ENCODE assay signal across 1 cellular context in genomic region chr11:65487467-65488272, GRCh38.
TF ChIP-seq lines count a peak whose summit lies in the region.

No MANE protein-coding gene starts in this region.

TF ChIP-seq in HepG2, 621 proteins besides CTCF, POLR2A, EP300 and RAD21 (continued from another document and continues in another):
- peak in 1 of 2 experiments; percentile 16; a peak in 1 of 4 replicates for TF ChIP-seq REST (IDR thresholded peaks at IDR 0.05; ENCODE audit: borderline replicate concordance in 1 of 2, low read depth in 1 of 2, low read length in 2 of 2)
- TF ChIP-seq KDM5B (CRISPR knock-in tag; IDR thresholded peaks at IDR 0.05; ENCODE audit: borderline replicate concordance), result peak; percentile 69; the same call in 1 of the 2 replicates
- peak; percentile 31; the same call in 1 of the 2 replicates for TF ChIP-seq ZNF792 (CRISPR knock-in tag; IDR thresholded peaks at IDR 0.05)
- TF ChIP-seq MNT (IDR thresholded peaks at IDR 0.05), result peak; percentile 72; the same call in 1 of the 2 replicates
- TF ChIP-seq GLI4 (CRISPR knock-in tag; IDR thresholded peaks at IDR 0.05; ENCODE audit: borderline replicate concordance), result peak; percentile 70; the same call in 1 of the 2 replicates
- TF ChIP-seq FOXK1 (CRISPR knock-in tag; IDR thresholded peaks at IDR 0.05; ENCODE audit: borderline replicate concordance, low read depth), result peak; percentile 76
- TF ChIP-seq ZNF407 (CRISPR knock-in tag; IDR thresholded peaks at IDR 0.05; ENCODE audit: not compliant biosample characterization), result peak; percentile 53
- peak; percentile 88; the same call in 1 of the 2 replicates for TF ChIP-seq RFXANK (CRISPR knock-in tag; IDR thresholded peaks at IDR 0.05)
- peak; percentile 57; the same call in 1 of the 2 replicates for TF ChIP-seq SPEN (CRISPR knock-in tag; IDR thresholded peaks at IDR 0.05; ENCODE audit: low read depth)
- TF ChIP-seq ZBTB10 (CRISPR knock-in tag; IDR thresholded peaks at IDR 0.05; ENCODE audit: borderline replicate concordance), result no peak
- peak; percentile 92 for TF ChIP-seq NFYC (CRISPR knock-in tag; IDR thresholded peaks at IDR 0.05)
- peak; percentile 64; the same call in 1 of the 2 replicates for TF ChIP-seq ZFY (CRISPR knock-in tag; IDR thresholded peaks at IDR 0.05)
- TF ChIP-seq ISL2 (CRISPR knock-in tag; IDR thresholded peaks at IDR 0.05), result peak; percentile 28; the same call in 1 of the 2 replicates
- TF ChIP-seq ZNF567 (CRISPR knock-in tag; IDR thresholded peaks at IDR 0.05; ENCODE audit: borderline replicate concordance), result no peak
- TF ChIP-seq SSRP1 (CRISPR knock-in tag; IDR thresholded peaks at IDR 0.05), result peak; percentile 79; the same call in 1 of the 2 replicates
- peak; percentile 79 for TF ChIP-seq GATAD2A (CRISPR knock-in tag; IDR thresholded peaks at IDR 0.05)
- TF ChIP-seq RFXAP (CRISPR knock-in tag; IDR thresholded peaks at IDR 0.05; ENCODE audit: borderline replicate concordance), result peak; percentile 100
- TF ChIP-seq CREB1 (IDR thresholded peaks at IDR 0.05), result peak; percentile 68; the same call in 1 of the 2 replicates
- TF ChIP-seq CREB1 (CRISPR knock-in tag; IDR thresholded peaks at IDR 0.05), result 0 out of 2 replicates have a peak, but pooled peaks have one; percentile 53
- peak; percentile 93 for TF ChIP-seq NFYB (CRISPR knock-in tag; IDR thresholded peaks at IDR 0.05)
- peak; percentile 26; the same call in 1 of the 2 replicates for TF ChIP-seq ERF (CRISPR knock-in tag; IDR thresholded peaks at IDR 0.05)
- peak; percentile 24; the same call in 1 of the 2 replicates for TF ChIP-seq YEATS2 (CRISPR knock-in tag; IDR thresholded peaks at IDR 0.05; ENCODE audit: borderline replicate concordance)
- peak; percentile 98 for TF ChIP-seq USF2 (IDR thresholded peaks at IDR 0.05; ENCODE audit: low read depth, low read length)
- peak; percentile 98; the same call in 1 of the 2 replicates for TF ChIP-seq USF2 (CRISPR knock-in tag; IDR thresholded peaks at IDR 0.05; ENCODE audit: borderline replicate concordance)
- peak; percentile 57; the same call in 1 of the 2 replicates for TF ChIP-seq TAF1 (CRISPR knock-in tag; IDR thresholded peaks at IDR 0.05)
- TF ChIP-seq ZFX (CRISPR knock-in tag; IDR thresholded peaks at IDR 0.05; ENCODE audit: low read depth), result peak; percentile 68; the same call in 1 of the 2 replicates
- TF ChIP-seq NRL (CRISPR knock-in tag; IDR thresholded peaks at IDR 0.05; ENCODE audit: borderline replicate concordance), result peak; percentile 46; the same call in 1 of the 2 replicates
- no peak for TF ChIP-seq LCORL (IDR thresholded peaks at IDR 0.05)
- TF ChIP-seq LCORL (CRISPR knock-in tag; IDR thresholded peaks at IDR 0.05), result peak; percentile 88
- TF ChIP-seq DMAP1 (CRISPR knock-in tag; IDR thresholded peaks at IDR 0.05), result peak; percentile 73; the same call in 1 of the 2 replicates
- peak; percentile 74; the same call in 1 of the 2 replicates for TF ChIP-seq ZNF670 (CRISPR knock-in tag; IDR thresholded peaks at IDR 0.05; ENCODE audit: borderline replicate concordance)
- peak; percentile 81 for TF ChIP-seq HDAC2 (CRISPR knock-in tag; IDR thresholded peaks at IDR 0.05)
- peak; percentile 45; the same call in 1 of the 2 replicates for TF ChIP-seq NCOR1 (IDR thresholded peaks at IDR 0.05; ENCODE audit: borderline replicate concordance, low read length)
- TF ChIP-seq ZNF124 (CRISPR knock-in tag; IDR thresholded peaks at IDR 0.05), result 0 out of 2 replicates have a peak, but pooled peaks have one; percentile 20
- TF ChIP-seq GATAD1 (CRISPR knock-in tag; IDR thresholded peaks at IDR 0.05), result peak; percentile 31; the same call in 1 of the 2 replicates
- no peak for TF ChIP-seq TAF15 (IDR thresholded peaks at IDR 0.05; ENCODE audit: low read depth, low read length, poor library complexity, severe bottlenecking)
- no peak; the same call in 1 of the 2 replicates for TF ChIP-seq HINFP (CRISPR knock-in tag; IDR thresholded peaks at IDR 0.05; ENCODE audit: low read depth)
- TF ChIP-seq RFX5 (IDR thresholded peaks at IDR 0.05; ENCODE audit: low read depth, low read length), result peak; percentile 95
